In genomic region chr1:205680073-205680851, GRCh38 we compare ENCODE assay signal across 8 cellular contexts. TPM values are rescaled to one million over a fixed set of nuclear protein-coding genes. Genes with fewer than 3 reads are reported as not detected.
DNase-seq lines count a peak whose midpoint lies in the region; ATAC-seq and TF ChIP-seq lines count a peak whose summit lies in the region.

Gene SLC45A3, minus strand, starts transcription at chr1:205680509. Its CDS starts 15,853 bp downstream, at chr1:205664656.

- TF ChIP-seq CTCF in mucosa of descending colon (IDR thresholded peaks at IDR 0.05) = no peak

- peak; percentile 73 for ATAC-seq in effector memory CD8-positive, alpha-beta T cell (replicated peaks)
- peak; percentile 70 for ATAC-seq in mucosa of descending colon
- ATAC-seq in HG02938 (IDR thresholded peaks at IDR 0.05; ENCODE audit: unreplicated experiment) = no peak

- peak within 1 kb of the TSS; percentile 42 for H3K4me3 ChIP-seq in mucosa of descending colon

- H3K27ac Mint-ChIP-seq in activated CD4-positive, alpha-beta T cell treated with anti-CD3 and anti-CD28 coated beads, Interleukin-2, amount 10 ng/mL, durations not matched to agents 24 days and 14 days = no peak within 1 kb of the TSS
- no peak within 1 kb of the TSS for H3K27ac Mint-ChIP-seq in effector memory CD8-positive, alpha-beta T cell

- peak within 1 kb of the TSS; percentile 86 for H3K4me3 Mint-ChIP-seq in activated CD4-positive, alpha-beta T cell treated with anti-CD3 and anti-CD28 coated beads, Interleukin-2, amount 10 ng/mL, durations not matched to agents 24 days and 14 days
- peak within 1 kb of the TSS; percentile 76 to 78 for H3K4me3 Mint-ChIP-seq in effector memory CD8-positive, alpha-beta T cell

- H3K4me1 Mint-ChIP-seq in activated CD4-positive, alpha-beta T cell treated with anti-CD3 and anti-CD28 coated beads, Interleukin-2, amount 10 ng/mL, durations not matched to agents 24 days and 14 days = peaks cover 9% of the 10 kb centered on the region
- H3K4me1 Mint-ChIP-seq in effector memory CD8-positive, alpha-beta T cell (ENCODE audit: low read depth in 2 of 2) = peaks cover 13 to 19% of the 10 kb centered on the region in 2 donors

- H3K9me3 Mint-ChIP-seq in activated CD4-positive, alpha-beta T cell treated with anti-CD3 and anti-CD28 coated beads, Interleukin-2, amount 10 ng/mL, durations not matched to agents 24 days and 14 days = no peaks in the 10 kb centered on the region
- H3K9me3 Mint-ChIP-seq in effector memory CD8-positive, alpha-beta T cell = no peaks in the 10 kb centered on the region

- H3K27me3 Mint-ChIP-seq in activated CD4-positive, alpha-beta T cell treated with anti-CD3 and anti-CD28 coated beads, Interleukin-2, amount 10 ng/mL, durations not matched to agents 24 days and 14 days = peaks cover 31% of the 10 kb centered on the region
- peaks cover 20 to 41% of the 10 kb centered on the region in 2 donors for H3K27me3 Mint-ChIP-seq in effector memory CD8-positive, alpha-beta T cell

- H3K36me3 ChIP-seq in mucosa of descending colon (ENCODE audit: low read depth) = no peaks in the 10 kb centered on the region

- peaks cover 23% of the 10 kb centered on the region for H3K4me1 ChIP-seq in mucosa of descending colon (ENCODE audit: low read depth)

- H3K9me3 ChIP-seq in mucosa of descending colon = no peaks in the 10 kb centered on the region

- no peak for TF ChIP-seq EP300 in Ishikawa (IDR thresholded peaks at IDR 0.05; ENCODE audit: borderline replicate concordance)

- H3K36me3 Mint-ChIP-seq in activated CD4-positive, alpha-beta T cell treated with anti-CD3 and anti-CD28 coated beads, Interleukin-2, amount 10 ng/mL, durations not matched to agents 24 days and 14 days (ENCODE audit: low read depth) = no peaks in the 10 kb centered on the region
- H3K36me3 Mint-ChIP-seq in effector memory CD8-positive, alpha-beta T cell (ENCODE audit: insufficient read depth) = peaks cover 12% of the 10 kb centered on the region

- DNase-seq in GDM1 (lab: John Stamatoyannopoulos, UW) = peak; percentile 27
- peak; percentile 78 for DNase-seq in activated CD4-positive, alpha-beta T cell treated with anti-CD3 and anti-CD28 coated beads, Interleukin-2, amount 10 ng/mL, durations not matched to agents 24 days and 14 days
- no peak for DNase-seq in effector memory CD8-positive, alpha-beta T cell
- DNase-seq in mucosa of descending colon = peak; percentile 56 to 81 (median 71)
- peak in 5 of 6 experiments; percentile 10 to 31 (median 25) for DNase-seq in stimulated activated naive CD4-positive, alpha-beta T cell (lab: John Stamatoyannopoulos, UW)
- DNase-seq in pons (ENCODE audit: low spot score) = no peak

- TF ChIP-seq RAD21 in Ishikawa (IDR thresholded peaks at IDR 0.05; ENCODE audit: low read depth) = no peak

- intact Hi-C loops in activated CD4-positive, alpha-beta T cell treated with anti-CD3 and anti-CD28 coated beads, Interleukin-2, amount 10 ng/mL, durations not matched to agents 24 days and 14 days (cut with micrococcal nuclease) = no loop called here
- intact Hi-C loops in mucosa of descending colon (cut with DNase I, micrococcal nuclease) = no loop called here

TF ChIP-seq in Ishikawa, 13 proteins besides CTCF, POLR2A, EP300 and RAD21:
- no peak for TF ChIP-seq YY1 (IDR thresholded peaks at IDR 0.05; ENCODE audit: low read depth)
- TF ChIP-seq FOXM1 (IDR thresholded peaks at IDR 0.05; ENCODE audit: borderline replicate concordance, low read depth) = peak; percentile 50; the same call in 1 of the 2 replicates
- TF ChIP-seq TAF1 (IDR thresholded peaks at IDR 0.05; ENCODE audit: low read depth) = peak; percentile 26; the same call in 1 of the 2 replicates
- peak; percentile 55 for TF ChIP-seq MAX (IDR thresholded peaks at IDR 0.05)
- no peak for TF ChIP-seq NFIC (IDR thresholded peaks at IDR 0.05)
TF ChIP-seq in Ishikawa: peak in this region for 3.

RNA-seq across cellular contexts. Expression of gene SLC45A3, which starts in this region (rescaled TPM):
- 1.0 and 1.1 TPM in 2 replicates for total RNA-seq in activated CD4-positive, alpha-beta T cell treated with anti-CD3 and anti-CD28 coated beads, Interleukin-2, amount 10 ng/mL, durations not matched to agents 24 days and 14 days
- total RNA-seq in mucosa of descending colon = 10 to 100 TPM; 13.7 to 19.0 (median 18.8) TPM

Comparison
In these comparisons a context has a peak if more than half of its experiments do, and no peak if none do; other contexts are left out.
1. DNase-seq: peak in GDM1 (single experiment), activated CD4-positive, alpha-beta T cell treated with anti-CD3 and anti-CD28 coated beads, Interleukin-2, amount 10 ng/mL, durations not matched to agents 24 days and 14 days (single experiment), mucosa of descending colon (3 of 3) and stimulated activated naive CD4-positive, alpha-beta T cell (5 of 6); none in effector memory CD8-positive, alpha-beta T cell (0 of 3) and pons (single experiment).